Comparison of ENCODE assay signal across 14 cellular contexts in genomic region chr5:95446009-95446408, GRCh38. TPM values are rescaled to one million over a fixed set of nuclear protein-coding genes. Genes with fewer than 3 reads are reported as not detected.
DNase-seq lines count a peak whose midpoint lies in the region; FAIRE-seq and TF ChIP-seq lines count a peak whose summit lies in the region.
"Had no signal": no experiment of that assay in that cellular context is flagged by ENCODE, and none has a peak within 500 bp of the region (broad histone marks: within the 10 kb centered on the region; RNA-seq: fewer than 3 reads in every experiment).

No MANE protein-coding gene starts in this region.

- H3K4me2 ChIP-seq in astrocyte (ENCODE audit: low read length) (peak overlapping the region; percentile 31), osteoblast (ENCODE audit: insufficient read depth, low read length) (no peak overlapping the region)

- H3K27ac Mint-ChIP-seq in astrocyte (ENCODE audit: unreplicated experiment), result peak overlapping the region; percentile 85
- H3K27ac Mint-ChIP-seq: natural killer cell treated with Interleukin-12 subunit alpha and Interleukin-12 subunit beta and Interleukin-15 and Interleukin-18, amount 100 ng/mL, for 72 hours had no signal

- peaks cover 3% of the 10 kb centered on the region for H3K36me3 Mint-ChIP-seq in astrocyte (ENCODE audit: low read depth, unreplicated experiment)
- H3K36me3 Mint-ChIP-seq: natural killer cell treated with Interleukin-12 subunit alpha and Interleukin-12 subunit beta and Interleukin-15 and Interleukin-18, amount 100 ng/mL, for 72 hours had no signal

- H2AFZ ChIP-seq in astrocyte (ENCODE audit: low read depth, low read length), result no peak overlapping the region
- no peak overlapping the region for H2AFZ ChIP-seq in osteoblast (ENCODE audit: low read length)

- no peaks in the 10 kb centered on the region for H4K20me1 ChIP-seq in astrocyte (ENCODE audit: insufficient read depth, low read length)
- H4K20me1 ChIP-seq in osteoblast (ENCODE audit: insufficient read depth, low read length), result no peaks in the 10 kb centered on the region

- TF ChIP-seq POLR2A in GM12892 (IDR thresholded peaks at IDR 0.05; ENCODE audit: low read depth, low read length), result no peak

- no peaks in the 10 kb centered on the region for H3K9me3 Mint-ChIP-seq in astrocyte (ENCODE audit: unreplicated experiment)
- H3K9me3 Mint-ChIP-seq: natural killer cell treated with Interleukin-12 subunit alpha and Interleukin-12 subunit beta and Interleukin-15 and Interleukin-18, amount 100 ng/mL, for 72 hours had no signal

- H3K4me1 ChIP-seq in astrocyte (ENCODE audit: insufficient read depth, low read length), result peaks cover 20% of the 10 kb centered on the region
- H3K4me1 ChIP-seq in osteoblast (ENCODE audit: insufficient read depth, low read length), result peaks cover 14% of the 10 kb centered on the region
- H3K4me1 ChIP-seq: ascending aorta, spleen, upper lobe of left lung had no signal

- peaks cover under 1% of the 10 kb centered on the region for H3K27me3 Mint-ChIP-seq in astrocyte (ENCODE audit: low read depth, unreplicated experiment)

- H3K36me3 ChIP-seq in astrocyte (ENCODE audit: insufficient read depth, low read length) (no peaks in the 10 kb centered on the region), osteoblast (ENCODE audit: insufficient read depth, low read length) (no peaks in the 10 kb centered on the region)
- H3K36me3 ChIP-seq: ascending aorta, spleen, upper lobe of left lung had no signal

- TF ChIP-seq CTCF in AG09309 (IDR thresholded peaks at IDR 0.05; ENCODE audit: control insufficient read depth, insufficient read depth, low read depth, low read length, missing control alignments), result no peak
- no peak for TF ChIP-seq CTCF in astrocyte (IDR thresholded peaks at IDR 0.05; ENCODE audit: insufficient read depth, low read depth, low read length)
- TF ChIP-seq CTCF in osteoblast (IDR thresholded peaks at IDR 0.05; ENCODE audit: extremely low read depth, low read depth, low read length), result no peak

- H3K27me3 ChIP-seq in astrocyte (ENCODE audit: insufficient read depth, low read length), result no peaks in the 10 kb centered on the region
- no peaks in the 10 kb centered on the region for H3K27me3 ChIP-seq in osteoblast (ENCODE audit: insufficient read depth, low read length)
- H3K27me3 ChIP-seq: ascending aorta, upper lobe of left lung had no signal

- H3K4me1 Mint-ChIP-seq in astrocyte (ENCODE audit: low read depth, unreplicated experiment), result peaks cover 45% of the 10 kb centered on the region

- H3K4me3 Mint-ChIP-seq in astrocyte (ENCODE audit: unreplicated experiment), result no peak overlapping the region
- H3K4me3 Mint-ChIP-seq: natural killer cell treated with Interleukin-12 subunit alpha and Interleukin-12 subunit beta and Interleukin-15 and Interleukin-18, amount 100 ng/mL, for 72 hours had no signal

- H3K4me3 ChIP-seq in AG09309 (ENCODE audit: control insufficient read depth, low read depth, low read length), result no peak overlapping the region
- no peak overlapping the region for H3K4me3 ChIP-seq in astrocyte (ENCODE audit: insufficient read depth, low read depth, low read length)
- no peak overlapping the region for H3K4me3 ChIP-seq in osteoblast (ENCODE audit: insufficient read depth, low read length)
- H3K4me3 ChIP-seq: ascending aorta, spleen, upper lobe of left lung had no signal

- peak overlapping the region; percentile 14 for H3K27ac ChIP-seq in astrocyte (ENCODE audit: low read depth, low read length)
- no peak overlapping the region for H3K27ac ChIP-seq in osteoblast (ENCODE audit: low read depth, low read length)
- H3K27ac ChIP-seq: ascending aorta, spleen, upper lobe of left lung had no signal

- no peaks in the 10 kb centered on the region for H3K9me3 ChIP-seq in astrocyte (ENCODE audit: insufficient read depth, low read depth, low read length)
- no peaks in the 10 kb centered on the region for H3K9me3 ChIP-seq in osteoblast (ENCODE audit: low read depth, low read length)
- H3K9me3 ChIP-seq: ascending aorta, spleen, upper lobe of left lung had no signal

- peak; percentile 28 for DNase-seq in AG09309 (ENCODE audit: low read depth)
- peak; percentile 52 for DNase-seq in HS-27A (ENCODE audit: low read depth)
- peak; percentile 89 for DNase-seq in astrocyte (ENCODE audit: low read depth)
- DNase-seq in glomerular visceral epithelial cell (ENCODE audit: extremely low spot score), result peak; percentile 89
- no peak for DNase-seq in effector CD8-positive, alpha-beta T cell (lab: John Stamatoyannopoulos, UW)
- no peak for DNase-seq in GM12892 (ENCODE audit: insufficient read length)
- no peak for DNase-seq in HuH-7 (ENCODE audit: low spot score)
- DNase-seq in osteoblast (ENCODE audit: insufficient read length, low spot score, missing footprints), result no peak
- DNase-seq: C1 segment of cervical spinal cord, NCI-H446 treated with DMSO at 0.1 percent for 48 hours, spleen, upper lobe of left lung had no signal

- no peaks in the 10 kb centered on the region for H3K79me2 ChIP-seq in astrocyte (ENCODE audit: insufficient read depth, low read length)
- no peaks in the 10 kb centered on the region for H3K79me2 ChIP-seq in osteoblast (ENCODE audit: insufficient read depth, low read length)

- H3K9ac ChIP-seq in astrocyte (ENCODE audit: low read length), result no peak overlapping the region

- FAIRE-seq in astrocyte (lab: Jason Lieb, UNC), result peak; percentile 94
- no peak for FAIRE-seq in GM12892 (lab: Jason Lieb, UNC)

RNA-seq across cellular contexts. Expression of gene FAM81B, which starts 54.8 kb away (rescaled TPM):
- total RNA-seq in astrocyte (0.52 and 0.67 TPM in 2 replicates), osteoblast (not detected in 2 replicates)
- polyA plus RNA-seq in GM12892 (2012; ENCODE audit: missing spikeins), result not detected
- total RNA-seq: ascending aorta; natural killer cell treated with Interleukin-12 subunit alpha and Interleukin-12 subunit beta and Interleukin-15 and Interleukin-18, amount 100 ng/mL, for 72 hours; spleen had no signal

Comparison
In these comparisons a context has a peak if more than half of its experiments do, and no peak if none do; other contexts are left out.
1. DNase-seq: peak in AG09309 (single experiment), HS-27A (single experiment), astrocyte (single experiment) and glomerular visceral epithelial cell (single experiment); none in effector CD8-positive, alpha-beta T cell (single experiment), GM12892 (single experiment), HuH-7 (single experiment) and osteoblast (single experiment).